9 cellular contexts compared by ENCODE assay signal in genomic region chr11:65571420-65571819, GRCh38. TPM values are rescaled to one million over a fixed set of nuclear protein-coding genes. Genes with fewer than 3 reads are reported as not detected.
DNase-seq lines count a peak whose midpoint lies in the region; ATAC-seq and TF ChIP-seq lines count a peak whose summit lies in the region.
"Had no signal": no experiment of that assay in that cellular context is flagged by ENCODE, and none has a peak within 500 bp of the region (broad histone marks: within the 10 kb centered on the region; RNA-seq: fewer than 3 reads in every experiment).

No MANE protein-coding gene starts in this region.

- H3K4me1 ChIP-seq in BLaER1 treated with 17β-estradiol and CSF1 and Interleukin-3, amounts not matched to agents 10 nM and 100 nM = peaks cover 61 to 69% (median 66%) of the 10 kb centered on the region in 10 experiments

- H3K9ac ChIP-seq in BLaER1 treated with 17β-estradiol and CSF1 and Interleukin-3, amounts not matched to agents 10 nM and 100 nM = peak overlapping the region; percentile 84 to 96 (median 94); a peak in 21 of 22 replicates

- no peaks in the 10 kb centered on the region for H3K27me3 ChIP-seq in BLaER1 treated with 17β-estradiol and CSF1 and Interleukin-3, amounts not matched to agents 10 nM and 100 nM
- H3K27me3 ChIP-seq in MG63 (no peaks in the 10 kb centered on the region), dorsolateral prefrontal cortex (no peaks in the 10 kb centered on the region)

- intact Hi-C loops in dorsolateral prefrontal cortex (cut with DNase I) = loop anchor here in 1 of 2 donors (2.0 kb wide), 1 partner anchor 43 kb away; the partner anchor contains the start of genes MAP3K11 and PCNX3

- H3K27me3 Mint-ChIP-seq in nephron progenitor cell (ENCODE audit: low read depth, poor library complexity) = peaks cover 14% of the 10 kb centered on the region

- TF ChIP-seq CTCF in dorsolateral prefrontal cortex (IDR thresholded peaks at IDR 0.05 in 54 of 56, conservative IDR thresholded peaks at IDR 0.05 in 2 of 56; ENCODE audit: low read depth in 1 of 56, partially characterized antibody in 56 of 56) (no peak), nephron progenitor cell (IDR thresholded peaks at IDR 0.05) (no peak)

- H3K4me2 ChIP-seq in BLaER1 treated with 17β-estradiol and CSF1 and Interleukin-3, amounts not matched to agents 10 nM and 100 nM = peak overlapping the region; percentile 98 to 100 (median 99)

- ATAC-seq in GM18502 (IDR thresholded peaks at IDR 0.05; ENCODE audit: poor library complexity, unreplicated experiment) = no peak

- no peaks in the 10 kb centered on the region for H3K9me3 Mint-ChIP-seq in nephron progenitor cell

- H3K27ac ChIP-seq in BLaER1 treated with 17β-estradiol and CSF1 and Interleukin-3, amounts not matched to agents 10 nM and 100 nM = peak overlapping the region in 8 of 11 experiments; percentile 76 to 93 (median 89); a peak in 10 of 22 replicates
- H3K27ac ChIP-seq in dorsolateral prefrontal cortex = peak overlapping the region in 36 of 59 donors; percentile 15 to 99 (median 88)

- no peaks in the 10 kb centered on the region for H3K9me3 ChIP-seq in BLaER1 treated with 17β-estradiol and CSF1 and Interleukin-3, amounts not matched to agents 10 nM and 100 nM (replicated peaks in 1 of 11)
- no peaks in the 10 kb centered on the region for H3K9me3 ChIP-seq in MG63

- H4K20me1 ChIP-seq in BLaER1 treated with 17β-estradiol and CSF1 and Interleukin-3, amounts not matched to agents 10 nM and 100 nM = peaks cover 8 to 44% (median 29%) of the 10 kb centered on the region in 11 experiments; a peak in 20 of 22 replicates

- H3K36me3 Mint-ChIP-seq in nephron progenitor cell (ENCODE audit: low read depth) = no peaks in the 10 kb centered on the region

- H3K4me1 Mint-ChIP-seq in nephron progenitor cell = peaks cover 77% of the 10 kb centered on the region

- peak overlapping the region; percentile 94 for H3K27ac Mint-ChIP-seq in nephron progenitor cell

- peak overlapping the region; percentile 88 to 99 (median 92) for H3K4me3 ChIP-seq in BLaER1 treated with 17β-estradiol and CSF1 and Interleukin-3, amounts not matched to agents 10 nM and 100 nM
- H3K4me3 ChIP-seq in MG63 (peak overlapping the region; percentile 87), dorsolateral prefrontal cortex (peak overlapping the region in 58 of 59 donors; percentile 37 to 99 (median 92))

- DNase-seq in MG63 (no peak), dorsolateral prefrontal cortex (no peak), nephron progenitor cell (no peak), NCI-H524 treated with DMSO at 0.1 percent for 48 hours (lab: John Stamatoyannopoulos, UW) (no peak), H4 (ENCODE audit: low spot score) (no peak)
- no peak for DNase-seq in activated CD4-positive, CD25-positive, alpha-beta regulatory T cell (lab: John Stamatoyannopoulos, UW)
- DNase-seq: stimulated activated CD4-positive, alpha-beta T cell treated with anti-CD3 and anti-CD28 coated beads, Interleukin-4, amount 100 ng/mL, for 24 hours had no signal

- H3K36me3 ChIP-seq in BLaER1 treated with 17β-estradiol and CSF1 and Interleukin-3, amounts not matched to agents 10 nM and 100 nM = peaks cover 0 to 17% (median 3%) of the 10 kb centered on the region in 11 experiments; a peak in 8 of 22 replicates
- H3K36me3 ChIP-seq in MG63 = peaks cover 16% of the 10 kb centered on the region

- peak overlapping the region; percentile 97 for H3K4me3 Mint-ChIP-seq in nephron progenitor cell

RNA-seq across cellular contexts. Expression of gene FAM89B, which starts 0.9 kb away (rescaled TPM):
- 45.5 and 66.6 TPM in 2 replicates for total RNA-seq in MG63 (2014; rRNA removed; shearing (Covaris generic); ENCODE audit: low replicate concordance)
- total RNA-seq in dorsolateral prefrontal cortex = 100 to 1,000 TPM in 1 of 120 experiments, 10 to 100 TPM in 119; 35.7 to 101 (median 59.6) TPM
- 27.5 and 43.1 TPM in 2 replicates for total RNA-seq in H4 (2014; rRNA removed; shearing (Covaris generic))

RNA-seq across cellular contexts. Expression of gene ZNRD2, which starts 1.1 kb away (rescaled TPM):
- total RNA-seq in MG63 (2014; rRNA removed; shearing (Covaris generic); ENCODE audit: low replicate concordance) = 51.1 and 90.7 TPM in 2 replicates
- total RNA-seq in dorsolateral prefrontal cortex = 10 to 100 TPM; 22.6 to 74.8 (median 38.1) TPM
- total RNA-seq in H4 (2014; rRNA removed; shearing (Covaris generic)) = 73.8 and 80.1 TPM in 2 replicates

RNA-seq across cellular contexts. Expression of gene EHBP1L1, which starts 4.4 kb away (rescaled TPM):
- 30.8 and 65.1 TPM in 2 replicates for total RNA-seq in MG63 (2014; rRNA removed; shearing (Covaris generic); ENCODE audit: low replicate concordance)
- 10 to 100 TPM; 17.3 to 49.0 (median 28.4) TPM for total RNA-seq in dorsolateral prefrontal cortex
- 27.9 and 40.0 TPM in 2 replicates for total RNA-seq in H4 (2014; rRNA removed; shearing (Covaris generic))

RNA-seq across cellular contexts. Expression of gene LTBP3, which starts 13.3 kb away (rescaled TPM):
- total RNA-seq in MG63 (2014; rRNA removed; shearing (Covaris generic); ENCODE audit: low replicate concordance) = 109 and 124 TPM in 2 replicates
- total RNA-seq in dorsolateral prefrontal cortex = 100 to 1,000 TPM in 117 of 120 experiments, 10 to 100 TPM in 3; 97.2 to 228 (median 145) TPM
- 4.2 and 6.3 TPM in 2 replicates for total RNA-seq in H4 (2014; rRNA removed; shearing (Covaris generic))

RNA-seq across cellular contexts. Expression of gene KCNK7, which starts 24.2 kb away (rescaled TPM):
- not detected in 2 replicates for total RNA-seq in MG63 (2014; rRNA removed; shearing (Covaris generic); ENCODE audit: low replicate concordance)
- 10 to 100 TPM in 3 of 120 experiments, 1 to 10 TPM in 114, under 1 TPM in 3; 0.74 to 10.5 (median 4.1) TPM for total RNA-seq in dorsolateral prefrontal cortex
- total RNA-seq in H4 (2014; rRNA removed; shearing (Covaris generic)) = not detected in 2 replicates
